ENCODE assay signal across 17 cellular contexts in genomic region chr6:147000545-147001488, GRCh38.
DNase-seq lines count a peak whose midpoint lies in the region; ATAC-seq, FAIRE-seq and TF ChIP-seq lines count a peak whose summit lies in the region.
"Had no signal": no experiment of that assay in that cellular context is flagged by ENCODE, and none has a peak within 500 bp of the region (broad histone marks: within the 10 kb centered on the region; RNA-seq: fewer than 3 reads in every experiment).

No MANE protein-coding gene starts in this region.

- H3K4me3 ChIP-seq in HFF-Myc (replicated peaks; ENCODE audit: low read depth, low read length) (0 out of 2 replicates have a peak overlapping the region, but pooled peaks have one; percentile 5), astrocyte (ENCODE audit: insufficient read depth, low read depth, low read length) (no peak overlapping the region), hepatocyte (no peak overlapping the region), thyroid gland (replicated peaks in 1 of 3) (no peak overlapping the region)
- H3K4me3 ChIP-seq: gastrocnemius medialis had no signal

- no peaks in the 10 kb centered on the region for H3K27me3 Mint-ChIP-seq in astrocyte (ENCODE audit: low read depth, unreplicated experiment)
- H3K27me3 Mint-ChIP-seq: brain had no signal

- H4K20me1 ChIP-seq in astrocyte (ENCODE audit: insufficient read depth, low read length): no peaks in the 10 kb centered on the region
- no peaks in the 10 kb centered on the region for H4K20me1 ChIP-seq in hepatocyte (ENCODE audit: insufficient read depth, poor library complexity, severe bottlenecking)

- H3K27me3 ChIP-seq in astrocyte (ENCODE audit: insufficient read depth, low read length): no peaks in the 10 kb centered on the region
- H3K27me3 ChIP-seq in hepatocyte: no peaks in the 10 kb centered on the region
- H3K27me3 ChIP-seq in thyroid gland: no peaks in the 10 kb centered on the region
- H3K27me3 ChIP-seq: gastrocnemius medialis had no signal

- no peak overlapping the region for H3K4me3 Mint-ChIP-seq in astrocyte (ENCODE audit: unreplicated experiment)

- DNase-seq in A172 (ENCODE audit: low spot score): peak; percentile 35
- peak; percentile 73 for DNase-seq in HFF-Myc (ENCODE audit: extremely low read depth, low read depth)
- peak; percentile 69 for DNase-seq in astrocyte (ENCODE audit: low read depth)
- DNase-seq in hepatocyte (ENCODE audit: low spot score): peak; percentile 16
- no peak for DNase-seq in thyroid gland
- DNase-seq: AML-193; gastrocnemius medialis; GF-D8; left cardiac atrium; RPMI8226; stimulated activated CD4-positive, alpha-beta T cell treated with anti-CD3 and anti-CD28 coated beads, Interleukin-2, amount 100 ng/mL, for 24 hours; stimulated activated naive CD4-positive, alpha-beta T cell treated with Interleukin-2 at 50 U/mL for 16 hours had no signal

- no peak for TF ChIP-seq POLR2A in thyroid gland (IDR thresholded peaks at IDR 0.05)

- H3K27ac ChIP-seq in astrocyte (ENCODE audit: low read depth, low read length) (no peak overlapping the region), hepatocyte (no peak overlapping the region), thyroid gland (no peak overlapping the region)
- H3K27ac ChIP-seq: gastrocnemius medialis, VCaP had no signal

- peak; percentile 69 for FAIRE-seq in astrocyte (lab: Jason Lieb, UNC)

- H3K9me3 ChIP-seq in astrocyte (ENCODE audit: insufficient read depth, low read depth, low read length) (no peaks in the 10 kb centered on the region), hepatocyte (ENCODE audit: low read depth) (no peaks in the 10 kb centered on the region), thyroid gland (no peaks in the 10 kb centered on the region)
- H3K9me3 ChIP-seq: gastrocnemius medialis had no signal

- H3K9me2 ChIP-seq in hepatocyte (replicated peaks; ENCODE audit: insufficient read depth): no peaks in the 10 kb centered on the region

- H3K4me2 ChIP-seq in astrocyte (ENCODE audit: low read length): peak overlapping the region; percentile 14
- H3K4me2 ChIP-seq in hepatocyte: peak overlapping the region; percentile 32

- no peak for TF ChIP-seq CTCF in HFF-Myc (IDR thresholded peaks at IDR 0.05; ENCODE audit: low read depth, low read length, missing control alignments)
- no peak for TF ChIP-seq CTCF in astrocyte (IDR thresholded peaks at IDR 0.05; ENCODE audit: insufficient read depth, low read depth, low read length)
- no peak for TF ChIP-seq CTCF in hepatocyte (IDR thresholded peaks at IDR 0.05; ENCODE audit: poor library complexity)
- TF ChIP-seq CTCF in thyroid gland (IDR thresholded peaks at IDR 0.05): no peak

- no peak overlapping the region for H3K9ac ChIP-seq in astrocyte (ENCODE audit: low read length)

- intact Hi-C loops in thyroid gland (cut with DNase I): no loop called here

- H3K4me1 Mint-ChIP-seq in astrocyte (ENCODE audit: low read depth, unreplicated experiment): peaks cover 16% of the 10 kb centered on the region

- H3K79me2 ChIP-seq in astrocyte (ENCODE audit: insufficient read depth, low read length): no peaks in the 10 kb centered on the region
- no peaks in the 10 kb centered on the region for H3K79me2 ChIP-seq in hepatocyte

- no peaks in the 10 kb centered on the region for H3K9me3 Mint-ChIP-seq in astrocyte (ENCODE audit: unreplicated experiment)
- H3K9me3 Mint-ChIP-seq: brain had no signal

- WGBS in hepatocyte (ENCODE audit: low lambda C conversion rate, missing lambda C conversion rate): 47% methylated on average over 9 of the region's 9 CpGs
- WGBS in thyroid gland, 2 donors: 37 to 43% methylated on average over 9 of the region's 9 CpGs

- no peaks in the 10 kb centered on the region for H3K36me3 Mint-ChIP-seq in astrocyte (ENCODE audit: low read depth, unreplicated experiment)
- H3K36me3 Mint-ChIP-seq: brain had no signal

- H3K4me1 ChIP-seq in astrocyte (ENCODE audit: insufficient read depth, low read length) (no peaks in the 10 kb centered on the region), hepatocyte (ENCODE audit: insufficient read depth) (no peaks in the 10 kb centered on the region), thyroid gland (no peaks in the 10 kb centered on the region)
- H3K4me1 ChIP-seq: gastrocnemius medialis had no signal

- H2AFZ ChIP-seq in astrocyte (ENCODE audit: low read depth, low read length): peak overlapping the region; percentile 6
- H2AFZ ChIP-seq in hepatocyte: no peak overlapping the region

- peak overlapping the region; percentile 1 for H3K27ac Mint-ChIP-seq in astrocyte (ENCODE audit: unreplicated experiment)

- no peak for ATAC-seq in HG03457 (IDR thresholded peaks at IDR 0.05; ENCODE audit: unreplicated experiment)
- no peak for ATAC-seq in GM21447 (IDR thresholded peaks at IDR 0.05; ENCODE audit: unreplicated experiment)
- ATAC-seq in HG02840 (IDR thresholded peaks at IDR 0.05; ENCODE audit: low FRiP score, unreplicated experiment): no peak
- ATAC-seq: gastrocnemius medialis had no signal

- H3K36me3 ChIP-seq in astrocyte (ENCODE audit: insufficient read depth, low read length) (no peaks in the 10 kb centered on the region), hepatocyte (replicated peaks; ENCODE audit: insufficient read depth, low read depth) (no peaks in the 10 kb centered on the region), thyroid gland (no peaks in the 10 kb centered on the region)
- H3K36me3 ChIP-seq: gastrocnemius medialis had no signal

Comparison
In these comparisons a context has a peak if more than half of its experiments do, and no peak if none do; other contexts are left out.
1. DNase-seq: peak in A172 (single experiment), HFF-Myc (single experiment), astrocyte (single experiment) and hepatocyte (single experiment); none in thyroid gland (0 of 2).